Comparison of ENCODE assay signal across 15 cellular contexts in the genomic region with DNA sequence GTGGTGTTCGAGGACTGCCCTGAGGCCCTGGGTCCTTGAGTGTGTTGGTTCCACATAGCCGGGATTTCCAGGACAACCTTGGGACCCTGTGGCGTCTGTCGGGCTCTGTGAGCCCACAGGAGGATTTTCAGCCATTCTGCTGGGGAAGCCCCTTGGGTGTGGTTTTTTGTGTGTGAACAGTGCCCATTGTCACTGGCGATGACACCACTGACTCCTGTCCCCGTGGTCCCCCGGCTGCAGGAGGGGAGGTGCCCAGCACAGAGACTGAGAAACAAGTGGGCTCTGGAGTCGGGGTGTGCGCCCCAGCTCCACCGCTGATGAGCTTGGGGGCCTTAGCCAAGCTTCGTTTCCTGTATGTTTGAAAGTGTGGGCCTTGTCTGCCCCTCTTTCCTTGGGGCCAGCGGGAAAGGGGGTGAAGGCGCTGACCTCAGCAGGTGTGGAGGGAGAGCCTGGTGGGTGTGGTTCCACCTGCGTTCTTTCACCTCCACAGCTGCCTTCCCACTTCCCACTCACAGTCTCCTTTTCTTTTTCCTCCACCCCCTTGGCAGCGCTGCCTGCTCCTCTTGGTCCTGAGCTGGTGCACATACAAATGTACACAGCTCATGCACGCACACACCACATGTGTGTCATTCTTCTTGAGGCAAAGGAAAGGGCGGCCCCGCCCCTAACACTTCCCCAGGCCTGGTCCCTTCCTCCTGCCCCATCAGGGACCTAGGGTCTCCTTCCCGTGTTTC. TPM values are rescaled to one million over a fixed set of nuclear protein-coding genes. Genes with fewer than 3 reads are reported as not detected.
DNase-seq lines count a peak whose midpoint lies in the region; ATAC-seq, FAIRE-seq and TF ChIP-seq lines count a peak whose summit lies in the region.
"Had no signal": no experiment of that assay in that cellular context is flagged by ENCODE, and none has a peak within 500 bp of the region (broad histone marks: within the 10 kb centered on the region; RNA-seq: fewer than 3 reads in every experiment).

No MANE protein-coding gene starts in this region.

- peaks cover 27% of the 10 kb centered on the region for H3K36me3 ChIP-seq in lower lobe of right lung
- peaks cover 5% of the 10 kb centered on the region for H3K36me3 ChIP-seq in mammary epithelial cell (ENCODE audit: insufficient read depth, low read length)

- peaks cover 20% of the 10 kb centered on the region for H3K4me1 ChIP-seq in lower lobe of right lung
- H3K4me1 ChIP-seq in mammary epithelial cell (ENCODE audit: insufficient read depth, low read length), result no peaks in the 10 kb centered on the region
- H3K4me1 ChIP-seq: A549 had no signal

- no peaks in the 10 kb centered on the region for H3K9me3 Mint-ChIP-seq in activated T-cell treated with anti-CD3 and anti-CD28 coated beads, Interleukin-2, amount 50 U/mL, for 4 hours
- H3K9me3 Mint-ChIP-seq in activated CD8-positive, alpha-beta T cell treated with anti-CD3 and anti-CD28 coated beads, Interleukin-2, amount 10 ng/mL, durations not matched to agents 7 days and 5 days (ENCODE audit: insufficient read depth), result no peaks in the 10 kb centered on the region
- H3K9me3 Mint-ChIP-seq in stimulated activated naive CD8-positive, alpha-beta T cell treated with anti-CD3 and anti-CD28 coated beads, Interleukin-15, Interleukin-2, amounts not matched to agents 100 ng/mL and 50 ng/mL, for 24 hours, result no peaks in the 10 kb centered on the region

- peak; percentile 28 to 30 for ATAC-seq in activated T-cell treated with anti-CD3 and anti-CD28 coated beads, Interleukin-2, amount 50 U/mL, for 4 hours
- no peak for ATAC-seq in activated CD8-positive, alpha-beta T cell treated with anti-CD3 and anti-CD28 coated beads, Interleukin-2, amount 10 ng/mL, durations not matched to agents 7 days and 5 days
- ATAC-seq in lower lobe of right lung, result peak; percentile 77 to 80

- H3K27me3 Mint-ChIP-seq in activated T-cell treated with anti-CD3 and anti-CD28 coated beads, Interleukin-2, amount 50 U/mL, for 4 hours (ENCODE audit: low read depth), result no peaks in the 10 kb centered on the region
- H3K27me3 Mint-ChIP-seq in activated CD8-positive, alpha-beta T cell treated with anti-CD3 and anti-CD28 coated beads, Interleukin-2, amount 10 ng/mL, durations not matched to agents 7 days and 5 days (ENCODE audit: low read depth), result no peaks in the 10 kb centered on the region
- no peaks in the 10 kb centered on the region for H3K27me3 Mint-ChIP-seq in stimulated activated naive CD8-positive, alpha-beta T cell treated with anti-CD3 and anti-CD28 coated beads, Interleukin-15, Interleukin-2, amounts not matched to agents 100 ng/mL and 50 ng/mL, for 24 hours

- peaks cover 22% of the 10 kb centered on the region for H3K4me1 Mint-ChIP-seq in activated T-cell treated with anti-CD3 and anti-CD28 coated beads, Interleukin-2, amount 50 U/mL, for 4 hours (ENCODE audit: low read depth)
- peaks cover 29% of the 10 kb centered on the region for H3K4me1 Mint-ChIP-seq in activated CD8-positive, alpha-beta T cell treated with anti-CD3 and anti-CD28 coated beads, Interleukin-2, amount 10 ng/mL, durations not matched to agents 7 days and 5 days (ENCODE audit: low read depth)
- H3K4me1 Mint-ChIP-seq in stimulated activated naive CD8-positive, alpha-beta T cell treated with anti-CD3 and anti-CD28 coated beads, Interleukin-15, Interleukin-2, amounts not matched to agents 100 ng/mL and 50 ng/mL, for 24 hours (ENCODE audit: low read depth), result peaks cover 31% of the 10 kb centered on the region

- H3K9ac ChIP-seq in mammary epithelial cell (ENCODE audit: insufficient read depth, low read length), result no peak overlapping the region

- dilution Hi-C loops in mammary epithelial cell (cut with HindIII; ENCODE audit: low sequenced_read_pairs), result loop anchor here (5.0 to 10.0 kb wide), 2 partner anchors 43 to 84 kb away; no protein-coding TSS in a partner anchor

- H3K4me2 ChIP-seq in mammary epithelial cell (ENCODE audit: insufficient read depth, low read depth, low read length), result no peak overlapping the region
- H3K4me2 ChIP-seq: A549 had no signal

- DNase-seq in activated T-cell treated with anti-CD3 and anti-CD28 coated beads, Interleukin-2, amount 50 U/mL, for 4 hours, result no peak
- no peak for DNase-seq in activated T-cell treated with anti-CD3 and anti-CD28 coated beads, Interleukin-2, amount 50 U/mL, for 1 hour
- no peak for DNase-seq in activated CD8-positive, alpha-beta T cell treated with anti-CD3 and anti-CD28 coated beads, Interleukin-2, amount 10 ng/mL, durations not matched to agents 7 days and 5 days
- peak; percentile 70 for DNase-seq in lower lobe of right lung
- DNase-seq in HTR-8/SVneo (ENCODE audit: insufficient read length, low spot score), result no peak
- no peak for DNase-seq in DMS114 treated with DMSO at 0.1 percent for 48 hours (lab: John Stamatoyannopoulos, UW; ENCODE audit: unreplicated experiment)
- DNase-seq in mammary epithelial cell, result no peak
- DNase-seq: activated gamma-delta T cell, DND-41, NCI-H1092, T-helper 9 cell, tibial artery had no signal

- intact Hi-C loops in lower lobe of right lung (cut with DNase I) (no loop called here), mammary epithelial cell (cut with micrococcal nuclease) (no loop called here)

- H4K20me1 ChIP-seq in mammary epithelial cell (ENCODE audit: insufficient read depth, low read length), result no peaks in the 10 kb centered on the region

- H3K27me3 ChIP-seq in lower lobe of right lung (ENCODE audit: low read depth) (no peaks in the 10 kb centered on the region), mammary epithelial cell (ENCODE audit: insufficient read depth, low read length) (no peaks in the 10 kb centered on the region)
- H3K27me3 ChIP-seq: tibial artery had no signal

- no TSS peak for BruUV-seq in mammary epithelial cell (replicated peaks; lab: Mats Ljungman, UMichigan)

- CTCF ChIA-PET in activated CD8-positive, alpha-beta T cell treated with anti-CD3 and anti-CD28 coated beads, Interleukin-2, amount 10 ng/mL, durations not matched to agents 7 days and 5 days (lab: Charles Lee), result interaction anchor here (1.0 kb wide), 1 partner anchor 10 kb away, joined by 3 read pairs; no protein-coding TSS in a partner anchor
- CTCF ChIA-PET in mammary epithelial cell (lab: Charles Lee; ENCODE audit: low non-redundant PET), result no interaction called here

- H2AFZ ChIP-seq in mammary epithelial cell (ENCODE audit: low read depth, low read length), result no peak overlapping the region

- peaks cover 98% of the 10 kb centered on the region for H3K79me2 ChIP-seq in mammary epithelial cell (ENCODE audit: insufficient read depth, low read length)

- H3K9me3 ChIP-seq in lower lobe of right lung (no peaks in the 10 kb centered on the region), mammary epithelial cell (replicated peaks; ENCODE audit: insufficient read depth, low read length) (no peaks in the 10 kb centered on the region)
- H3K9me3 ChIP-seq: A549, tibial artery had no signal

- 81% methylated on average over 16 of the region's 19 CpGs for WGBS in mammary epithelial cell (ENCODE audit: low coverage, missing lambda C conversion rate)

- in situ Hi-C loops in mammary epithelial cell (cut with MboI; ENCODE audit: low sequenced_read_pairs in 2 of 2), result no loop called here

- H3K36me3 Mint-ChIP-seq in activated T-cell treated with anti-CD3 and anti-CD28 coated beads, Interleukin-2, amount 50 U/mL, for 4 hours (ENCODE audit: insufficient read depth), result peaks cover 2% of the 10 kb centered on the region
- peaks cover 16% of the 10 kb centered on the region for H3K36me3 Mint-ChIP-seq in activated CD8-positive, alpha-beta T cell treated with anti-CD3 and anti-CD28 coated beads, Interleukin-2, amount 10 ng/mL, durations not matched to agents 7 days and 5 days (ENCODE audit: low read depth)
- H3K36me3 Mint-ChIP-seq in stimulated activated naive CD8-positive, alpha-beta T cell treated with anti-CD3 and anti-CD28 coated beads, Interleukin-15, Interleukin-2, amounts not matched to agents 100 ng/mL and 50 ng/mL, for 24 hours (ENCODE audit: low read depth), result peaks cover 10% of the 10 kb centered on the region

- H3K4me3 ChIP-seq in lower lobe of right lung (no peak overlapping the region), mammary epithelial cell (replicated peaks in 1 of 3; ENCODE audit: insufficient read depth in 1 of 3, low read depth in 2 of 3, low read length in 3 of 3) (no peak overlapping the region)
- H3K4me3 ChIP-seq: A549, tibial artery had no signal

- POLR2A ChIA-PET in activated CD8-positive, alpha-beta T cell treated with anti-CD3 and anti-CD28 coated beads, Interleukin-2, amount 10 ng/mL, durations not matched to agents 7 days and 5 days (lab: Charles Lee), result no interaction called here

- FAIRE-seq in HTR-8/SVneo (lab: Jason Lieb, UNC), result no peak
- FAIRE-seq: A549, RCC 7860 had no signal

- H3K27ac ChIP-seq in lower lobe of right lung, result peak overlapping the region; percentile 64
- no peak overlapping the region for H3K27ac ChIP-seq in mammary epithelial cell (ENCODE audit: insufficient read depth, low read depth, low read length)
- H3K27ac ChIP-seq: A549, tibial artery had no signal

- H3K27ac Mint-ChIP-seq in activated CD8-positive, alpha-beta T cell treated with anti-CD3 and anti-CD28 coated beads, Interleukin-2, amount 10 ng/mL, durations not matched to agents 7 days and 5 days, result peak overlapping the region; percentile 57
- peak overlapping the region; percentile 59 for H3K27ac Mint-ChIP-seq in stimulated activated naive CD8-positive, alpha-beta T cell treated with anti-CD3 and anti-CD28 coated beads, Interleukin-15, Interleukin-2, amounts not matched to agents 100 ng/mL and 50 ng/mL, for 24 hours

- TF ChIP-seq CTCF in lower lobe of right lung (IDR thresholded peaks at IDR 0.05), result no peak
- TF ChIP-seq CTCF in mammary epithelial cell (conservative IDR thresholded peaks at IDR 0.05 in 1 of 2, IDR thresholded peaks at IDR 0.05 in 1 of 2; ENCODE audit: extremely low read depth in 1 of 2, insufficient read depth in 1 of 2, low read depth in 1 of 2, low read length in 2 of 2), result no peak

- no peak overlapping the region for H3K4me3 Mint-ChIP-seq in activated T-cell treated with anti-CD3 and anti-CD28 coated beads, Interleukin-2, amount 50 U/mL, for 4 hours
- no peak overlapping the region for H3K4me3 Mint-ChIP-seq in activated CD8-positive, alpha-beta T cell treated with anti-CD3 and anti-CD28 coated beads, Interleukin-2, amount 10 ng/mL, durations not matched to agents 7 days and 5 days
- H3K4me3 Mint-ChIP-seq in stimulated activated naive CD8-positive, alpha-beta T cell treated with anti-CD3 and anti-CD28 coated beads, Interleukin-15, Interleukin-2, amounts not matched to agents 100 ng/mL and 50 ng/mL, for 24 hours, result no peak overlapping the region

RNA-seq across cellular contexts. Expression of gene MGRN1, which starts 16.1 kb away (rescaled TPM):
- total RNA-seq in activated T-cell treated with anti-CD3 and anti-CD28 coated beads, Interleukin-2, amount 50 U/mL, for 4 hours, result 10 to 100 TPM; 56.5 to 60.5 (median 58.0) TPM
- 10 to 100 TPM; 77.3 to 80.6 TPM for total RNA-seq in activated CD8-positive, alpha-beta T cell treated with anti-CD3 and anti-CD28 coated beads, Interleukin-2, amount 10 ng/mL, durations not matched to agents 7 days and 5 days
- total RNA-seq in lower lobe of right lung (75.7 TPM), mammary epithelial cell (10 to 100 TPM; 34.2 to 64.8 TPM)
- 8.2 TPM for polyA plus RNA-seq in mammary epithelial cell
- 27.9 TPM for polyA minus RNA-seq in mammary epithelial cell

RNA-seq across cellular contexts. Expression of gene UBALD1, which starts 26.1 kb away (rescaled TPM):
- total RNA-seq in activated T-cell treated with anti-CD3 and anti-CD28 coated beads, Interleukin-2, amount 50 U/mL, for 4 hours, result 10 to 100 TPM; 22.5 to 27.2 (median 23.7) TPM
- total RNA-seq in activated CD8-positive, alpha-beta T cell treated with anti-CD3 and anti-CD28 coated beads, Interleukin-2, amount 10 ng/mL, durations not matched to agents 7 days and 5 days, result 10 to 100 TPM; 15.0 to 18.9 TPM
- 30.2 TPM for total RNA-seq in lower lobe of right lung
- total RNA-seq in mammary epithelial cell, result 10 to 100 TPM in 1 of 2 donors, 1 to 10 TPM in 1; 8.0 to 29.8 TPM
- 7.2 TPM for polyA plus RNA-seq in mammary epithelial cell
- polyA minus RNA-seq in mammary epithelial cell, result 4.4 TPM

RNA-seq across cellular contexts. Expression of gene NUDT16L1, which starts 52.6 kb away (rescaled TPM):
- total RNA-seq in activated T-cell treated with anti-CD3 and anti-CD28 coated beads, Interleukin-2, amount 50 U/mL, for 4 hours, result 10 to 100 TPM; 53.1 to 56.8 (median 54.1) TPM
- 10 to 100 TPM; 32.6 to 36.2 TPM for total RNA-seq in activated CD8-positive, alpha-beta T cell treated with anti-CD3 and anti-CD28 coated beads, Interleukin-2, amount 10 ng/mL, durations not matched to agents 7 days and 5 days
- 27.3 TPM for total RNA-seq in lower lobe of right lung
- total RNA-seq in mammary epithelial cell, result 10 to 100 TPM; 13.5 to 26.2 TPM
- polyA plus RNA-seq in mammary epithelial cell, result 34.3 TPM
- 15.6 TPM for polyA minus RNA-seq in mammary epithelial cell
